13 cellular contexts compared by ENCODE assay signal in genomic region chr21:40640427-40640826, GRCh38.
"Had no signal": no experiment of that assay in that cellular context is flagged by ENCODE, and none has a peak within 500 bp of the region (broad histone marks: within the 10 kb centered on the region; RNA-seq: fewer than 3 reads in every experiment).

No MANE protein-coding gene starts in this region.

- H3K27me3 Mint-ChIP-seq: activated CD4-positive, alpha-beta memory T cell treated with anti-CD3 and anti-CD28 coated beads, Interleukin-2, amount 10 ng/mL, durations not matched to agents 7 days and 5 days; activated naive CD4-positive, alpha-beta T cell treated with anti-CD3 and anti-CD28 coated beads, Interleukin-2, amount 10 ng/mL, durations not matched to agents 7 days and 5 days; activated T-cell treated with anti-CD3 and anti-CD28 coated beads, Interleukin-2, amount 50 U/mL, for 24 hours; effector memory CD8-positive, alpha-beta T cell; stimulated activated naive CD8-positive, alpha-beta T cell treated with anti-CD3 and anti-CD28 coated beads, Interleukin-15, Interleukin-2, amounts not matched to agents 100 ng/mL and 50 ng/mL, for 24 hours had no signal

- FAIRE-seq: frontal cortex had no signal

- H3K27ac Mint-ChIP-seq: activated CD4-positive, alpha-beta memory T cell treated with anti-CD3 and anti-CD28 coated beads, Interleukin-2, amount 10 ng/mL, durations not matched to agents 7 days and 5 days; activated naive CD4-positive, alpha-beta T cell treated with anti-CD3 and anti-CD28 coated beads, Interleukin-2, amount 10 ng/mL, durations not matched to agents 7 days and 5 days; activated T-cell treated with anti-CD3 and anti-CD28 coated beads, Interleukin-2, amount 50 U/mL, for 24 hours; effector memory CD8-positive, alpha-beta T cell; stimulated activated naive CD8-positive, alpha-beta T cell treated with anti-CD3 and anti-CD28 coated beads, Interleukin-15, Interleukin-2, amounts not matched to agents 100 ng/mL and 50 ng/mL, for 24 hours; WTC11 had no signal

- DNase-seq: activated CD4-positive, alpha-beta memory T cell treated with anti-CD3 and anti-CD28 coated beads, Interleukin-2, amount 10 ng/mL, durations not matched to agents 7 days and 5 days; activated CD4-positive, alpha-beta T cell treated with anti-CD3 and anti-CD28 coated beads for 4 hours; activated naive CD4-positive, alpha-beta T cell treated with anti-CD3 and anti-CD28 coated beads, Interleukin-2, amount 10 ng/mL, durations not matched to agents 7 days and 5 days; activated T-cell treated with anti-CD3 and anti-CD28 coated beads, Interleukin-2, amount 50 U/mL, for 24 hours; dermis blood vessel endothelial cell; effector memory CD8-positive, alpha-beta T cell; heart left ventricle; upper lobe of left lung had no signal

- H3K36me3 Mint-ChIP-seq: activated naive CD4-positive, alpha-beta T cell treated with anti-CD3 and anti-CD28 coated beads, Interleukin-2, amount 10 ng/mL, durations not matched to agents 7 days and 5 days had no signal

- ATAC-seq: effector memory CD8-positive, alpha-beta T cell; heart left ventricle; sciatic nerve; WTC11 had no signal

- H3K4me3 Mint-ChIP-seq: activated CD4-positive, alpha-beta memory T cell treated with anti-CD3 and anti-CD28 coated beads, Interleukin-2, amount 10 ng/mL, durations not matched to agents 7 days and 5 days; activated naive CD4-positive, alpha-beta T cell treated with anti-CD3 and anti-CD28 coated beads, Interleukin-2, amount 10 ng/mL, durations not matched to agents 7 days and 5 days; activated T-cell treated with anti-CD3 and anti-CD28 coated beads, Interleukin-2, amount 50 U/mL, for 24 hours; effector memory CD8-positive, alpha-beta T cell; neural crest cell; stimulated activated naive CD8-positive, alpha-beta T cell treated with anti-CD3 and anti-CD28 coated beads, Interleukin-15, Interleukin-2, amounts not matched to agents 100 ng/mL and 50 ng/mL, for 24 hours; WTC11 had no signal

- H3K4me1 Mint-ChIP-seq: activated CD4-positive, alpha-beta memory T cell treated with anti-CD3 and anti-CD28 coated beads, Interleukin-2, amount 10 ng/mL, durations not matched to agents 7 days and 5 days; activated naive CD4-positive, alpha-beta T cell treated with anti-CD3 and anti-CD28 coated beads, Interleukin-2, amount 10 ng/mL, durations not matched to agents 7 days and 5 days; WTC11 had no signal

- H3K9me3 Mint-ChIP-seq: stimulated activated naive CD8-positive, alpha-beta T cell treated with anti-CD3 and anti-CD28 coated beads, Interleukin-15, Interleukin-2, amounts not matched to agents 100 ng/mL and 50 ng/mL, for 24 hours had no signal
